In genomic region chr7:4806983-4807625, GRCh38 we compare ENCODE assay signal across 1 cellular context.
TF ChIP-seq lines count a peak whose summit lies in the region.

No MANE protein-coding gene starts in this region.

TF ChIP-seq in A549, 52 proteins besides CTCF, POLR2A, EP300 and RAD21 (continued from another document):
- TF ChIP-seq HES2 (IDR thresholded peaks at IDR 0.05) (no peak), HOXB5 (CRISPR knock-in tag; IDR thresholded peaks at IDR 0.05) (no peak), NPAS2 (CRISPR knock-in tag; IDR thresholded peaks at IDR 0.05; ENCODE audit: borderline replicate concordance) (no peak), BHLHE40 (IDR thresholded peaks at IDR 0.05; ENCODE audit: low read depth, low read length) (no peak)
